1 cellular context compared by ENCODE assay signal in genomic region chr4:30839583-30840520, GRCh38.
TF ChIP-seq lines count a peak whose summit lies in the region.

No MANE protein-coding gene starts in this region.

TF ChIP-seq in HCT116, 20 proteins besides CTCF, POLR2A, EP300 and RAD21 (continued from another document):
- peak; percentile 83 for TF ChIP-seq CBX3 (IDR thresholded peaks at IDR 0.05; ENCODE audit: low read depth)
- TF ChIP-seq ZFX (IDR thresholded peaks at IDR 0.05), result no peak
- TF ChIP-seq SP1 (IDR thresholded peaks at IDR 0.05; ENCODE audit: low read depth), result peak; percentile 94
- no peak for TF ChIP-seq EZH2 (IDR thresholded peaks at IDR 0.05)
- peak; percentile 76 for TF ChIP-seq JUND (IDR thresholded peaks at IDR 0.05)
- no peak for TF ChIP-seq ZNF274 (IDR thresholded peaks at IDR 0.05; ENCODE audit: low read depth, low read length)
- TF ChIP-seq YY1 (IDR thresholded peaks at IDR 0.05; ENCODE audit: extremely low read depth, insufficient replicate concordance, low read depth, low read length), result peak; percentile 23
- TF ChIP-seq SRF (IDR thresholded peaks at IDR 0.05; ENCODE audit: low read depth), result 0 out of 2 replicates have a peak, but pooled peaks have one; percentile 26
TF ChIP-seq in HCT116: peak in this region for 13.
